2 cellular contexts compared by ENCODE assay signal in the genomic region with DNA sequence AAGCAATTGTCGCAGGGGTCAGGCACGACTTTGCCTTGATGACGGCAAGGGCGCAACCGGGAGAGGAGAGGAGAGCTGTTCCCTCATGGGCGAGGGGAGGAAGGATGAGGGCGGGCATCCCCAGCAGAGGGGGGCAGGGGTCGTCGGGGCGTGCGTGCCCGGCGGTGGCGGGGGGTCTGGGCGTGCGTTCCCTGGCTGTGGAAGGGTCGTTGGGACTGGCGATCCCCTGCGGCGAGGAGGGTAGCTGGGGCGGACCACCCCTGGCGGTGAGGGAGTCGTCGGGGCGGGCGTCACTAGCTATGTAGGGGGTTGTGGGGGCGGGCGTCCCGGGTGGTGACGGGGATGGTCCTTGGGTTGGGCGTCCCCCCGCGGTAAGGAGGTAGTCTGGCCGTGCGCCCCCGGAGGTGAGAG.
TF ChIP-seq lines count a peak whose summit lies in the region.

No MANE protein-coding gene starts in this region.

TF ChIP-seq in SK-N-SH, 30 proteins besides CTCF, POLR2A, EP300 and RAD21 (continued from another document):
- peak; percentile 72; the same call in 1 of the 2 replicates for TF ChIP-seq EZH2phosphoT487 (IDR thresholded peaks at IDR 0.05; ENCODE audit: borderline replicate concordance, low read depth)
- no peak for TF ChIP-seq FOXM1 (IDR thresholded peaks at IDR 0.05; ENCODE audit: low read depth)
- TF ChIP-seq RFX5 (IDR thresholded peaks at IDR 0.05; ENCODE audit: low read length) = no peak
- TF ChIP-seq, protein P1, sequence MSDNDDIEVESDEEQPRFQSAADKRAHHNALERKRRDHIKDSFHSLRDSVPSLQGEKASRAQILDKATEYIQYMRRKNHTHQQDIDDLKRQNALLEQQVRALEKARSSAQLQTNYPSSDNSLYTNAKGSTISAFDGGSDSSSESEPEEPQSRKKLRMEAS (IDR thresholded peaks at IDR 0.05; ENCODE audit: low read depth) = no peak
- no peak for TF ChIP-seq YY1 (IDR thresholded peaks at IDR 0.05; ENCODE audit: low read depth)
TF ChIP-seq in SK-N-SH: peak in this region for 1.

TF ChIP-seq in SK-N-SH treated with all-trans-retinoic acid at 6 μM for 48 hours, 23 proteins besides CTCF, POLR2A, EP300 and RAD21 (continued from another document):
- TF ChIP-seq ZFP3 (CRISPR knock-in tag; IDR thresholded peaks at IDR 0.05) (no peak), OSR1 (CRISPR knock-in tag; IDR thresholded peaks at IDR 0.05) (no peak), ZC3H10 (CRISPR knock-in tag; IDR thresholded peaks at IDR 0.05) (no peak)
